In the genomic region with DNA sequence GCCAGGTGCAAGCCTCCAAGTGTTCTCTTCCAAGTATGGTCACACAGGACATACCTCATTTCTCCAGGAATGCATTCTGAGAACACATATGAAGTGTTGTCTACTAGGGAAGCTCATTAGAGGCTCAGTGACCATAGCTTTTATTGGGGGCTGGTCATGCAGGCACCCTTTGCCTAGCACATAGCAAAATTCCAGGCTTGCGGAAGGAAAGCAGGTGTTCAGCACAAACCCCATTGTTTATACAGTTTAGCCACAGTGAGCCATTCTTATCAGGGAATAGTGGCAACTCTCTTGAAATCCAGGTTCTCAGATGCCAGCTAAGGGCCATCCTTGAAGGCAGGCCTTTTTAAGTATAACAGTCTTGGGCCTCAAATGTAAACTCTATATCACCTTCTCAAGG, we compare ENCODE assay signal across 25 cellular contexts.
DNase-seq lines count a peak whose midpoint lies in the region; TF ChIP-seq lines count a peak whose summit lies in the region.
"Had no signal": no experiment of that assay in that cellular context is flagged by ENCODE, and none has a peak within 500 bp of the region (broad histone marks: within the 10 kb centered on the region; RNA-seq: fewer than 3 reads in every experiment).

No MANE protein-coding gene starts in this region.

- H3K4me3 ChIP-seq in cardiac muscle cell (no peak overlapping the region), thyroid gland (replicated peaks in 1 of 3) (no peak overlapping the region), spleen (no peak overlapping the region)
- H3K4me3 ChIP-seq: esophagus muscularis mucosa, hepatocyte, skin epidermis had no signal

- H3K27ac Mint-ChIP-seq in activated naive CD8-positive, alpha-beta T cell treated with anti-CD3 and anti-CD28 coated beads for 36 hours = peak overlapping the region; percentile 25
- H3K27ac Mint-ChIP-seq: activated B cell treated with CpG ODN at 0.5 μM for 24 hours; activated T-helper 17 cell treated with anti-CD3 and anti-CD28 coated beads, Interleukin-2, amount 50 U/mL, for 72 hours had no signal

- no peaks in the 10 kb centered on the region for H3K27me3 Mint-ChIP-seq in activated naive CD8-positive, alpha-beta T cell treated with anti-CD3 and anti-CD28 coated beads for 36 hours
- H3K27me3 Mint-ChIP-seq: activated B cell treated with CpG ODN at 0.5 μM for 24 hours; activated T-helper 17 cell treated with anti-CD3 and anti-CD28 coated beads, Interleukin-2, amount 50 U/mL, for 72 hours; brain; effector memory CD8-positive, alpha-beta T cell had no signal

- H3K4me1 Mint-ChIP-seq in activated naive CD8-positive, alpha-beta T cell treated with anti-CD3 and anti-CD28 coated beads for 36 hours = peaks cover 14% of the 10 kb centered on the region
- H3K4me1 Mint-ChIP-seq: activated T-helper 17 cell treated with anti-CD3 and anti-CD28 coated beads, Interleukin-2, amount 50 U/mL, for 72 hours had no signal

- H3K9me3 ChIP-seq in cardiac muscle cell (ENCODE audit: low read depth) (no peaks in the 10 kb centered on the region), thyroid gland (no peaks in the 10 kb centered on the region), spleen (no peaks in the 10 kb centered on the region)
- H3K9me3 ChIP-seq: esophagus muscularis mucosa had no signal

- H3K27ac ChIP-seq in cardiac muscle cell (peak overlapping the region; percentile 80), thyroid gland (peak overlapping the region; percentile 75 to 95 (median 92)), spleen (no peak overlapping the region)
- H3K27ac ChIP-seq: esophagus muscularis mucosa, hepatocyte, skin epidermis had no signal

- H3K27me3 ChIP-seq in cardiac muscle cell (no peaks in the 10 kb centered on the region), thyroid gland (no peaks in the 10 kb centered on the region), spleen (replicated peaks in 1 of 7) (no peaks in the 10 kb centered on the region)
- H3K27me3 ChIP-seq: esophagus muscularis mucosa, hepatocyte had no signal

- H3K36me3 ChIP-seq in cardiac muscle cell (no peaks in the 10 kb centered on the region), thyroid gland (no peaks in the 10 kb centered on the region), spleen (peaks cover 0 to 53% (median 5%) of the 10 kb centered on the region in 6 donors)

- peaks cover 9% of the 10 kb centered on the region for H3K36me3 Mint-ChIP-seq in activated naive CD8-positive, alpha-beta T cell treated with anti-CD3 and anti-CD28 coated beads for 36 hours
- H3K36me3 Mint-ChIP-seq: immature natural killer cell had no signal

- intact Hi-C loops in cardiac septum (cut with DNase I) = no loop called here
- intact Hi-C loops in thyroid gland (cut with DNase I) = no loop called here
- intact Hi-C loops in spleen (cut with DNase I; ENCODE audit: low total_unique reads) = no loop called here

- TF ChIP-seq CTCF in cardiac muscle cell (IDR thresholded peaks at IDR 0.05; ENCODE audit: low read depth, low read length) = no peak
- TF ChIP-seq CTCF in thyroid gland (IDR thresholded peaks at IDR 0.05) = no peak
- TF ChIP-seq CTCF in spleen (IDR thresholded peaks at IDR 0.05 in 8 of 11, conservative IDR thresholded peaks at IDR 0.05 in 3 of 11) = no peak

- DNase-seq in cardiac muscle cell (ENCODE audit: low read depth in 1 of 2, low spot score in 1 of 2) = peak in 1 of 2 donors; percentile 11
- no peak for DNase-seq in cardiac septum (ENCODE audit: low spot score)
- DNase-seq in activated naive CD8-positive, alpha-beta T cell treated with anti-CD3 and anti-CD28 coated beads for 36 hours = no peak
- peak; percentile 17 for DNase-seq in myocyte (ENCODE audit: low read depth)
- peak; percentile 63 to 67 for DNase-seq in thyroid gland
- DNase-seq in G401 (ENCODE audit: low spot score) = no peak
- no peak for DNase-seq in T-helper 1 cell
- DNase-seq in spleen = no peak
- DNase-seq: activated B cell treated with CpG ODN at 0.5 μM for 24 hours; activated CD4-positive, alpha-beta T cell treated with anti-CD3 and anti-CD28 coated beads, Interleukin-2, amount 50 U/mL, for 4 hours; activated CD8-positive, alpha-beta memory T cell treated with anti-CD3 and anti-CD28 coated beads, Interleukin-2, amount 50 U/mL, for 48 hours; effector memory CD8-positive, alpha-beta T cell; foreskin melanocyte; immature natural killer cell; NCI-H1092; NCI-H187 treated with DMSO at 0.1 percent for 48 hours; NCI-H446; NCI-H82; stimulated activated CD4-positive, alpha-beta T cell treated with anti-CD3 and anti-CD28 coated beads, Interleukin-1b, Interleukin-23, amount 100 ng/mL, for 48 hours; T1000 had no signal

- no peak overlapping the region for H3K4me3 Mint-ChIP-seq in activated naive CD8-positive, alpha-beta T cell treated with anti-CD3 and anti-CD28 coated beads for 36 hours
- H3K4me3 Mint-ChIP-seq: activated B cell treated with CpG ODN at 0.5 μM for 24 hours; activated T-helper 17 cell treated with anti-CD3 and anti-CD28 coated beads, Interleukin-2, amount 50 U/mL, for 72 hours; brain; effector memory CD8-positive, alpha-beta T cell; immature natural killer cell had no signal

- in situ Hi-C loops in G401 (cut with HindIII; ENCODE audit: low sequenced_read_pairs) = no loop called here

- H3K4me1 ChIP-seq in cardiac muscle cell (ENCODE audit: low read depth) (peaks cover 22% of the 10 kb centered on the region), thyroid gland (peaks cover 11 to 27% of the 10 kb centered on the region in 2 donors), spleen (peaks cover 0 to 8% (median 3%) of the 10 kb centered on the region in 6 donors)

- H3K9me3 Mint-ChIP-seq in activated naive CD8-positive, alpha-beta T cell treated with anti-CD3 and anti-CD28 coated beads for 36 hours = no peaks in the 10 kb centered on the region
- H3K9me3 Mint-ChIP-seq: activated B cell treated with CpG ODN at 0.5 μM for 24 hours; activated T-helper 17 cell treated with anti-CD3 and anti-CD28 coated beads, Interleukin-2, amount 50 U/mL, for 72 hours; effector memory CD8-positive, alpha-beta T cell; immature natural killer cell had no signal

- 71% methylated on average over 1 of the region's 1 CpG; no CpG with 5 or more reads in 1 of the 2 donors for WGBS in thyroid gland, 2 donors
- 93 to 95% (median 94%) methylated on average over 1 of the region's 1 CpG; no CpG with 5 or more reads in 1 of the 5 donors for WGBS in spleen, 5 donors

- peak in 1 of 2 donors; percentile 12 for TF ChIP-seq POLR2A in thyroid gland (IDR thresholded peaks at IDR 0.05)
- TF ChIP-seq POLR2A in spleen (IDR thresholded peaks at IDR 0.05) = no peak

Comparison
In these comparisons a context has a peak if more than half of its experiments do, and no peak if none do; other contexts are left out.
1. DNase-seq: peak in myocyte (single experiment) and thyroid gland (2 of 2); none in cardiac septum (single experiment), activated naive CD8-positive, alpha-beta T cell treated with anti-CD3 and anti-CD28 coated beads for 36 hours (single experiment), G401 (single experiment), T-helper 1 cell (0 of 5) and spleen (single experiment).
2. H3K27ac ChIP-seq: peak in cardiac muscle cell (single experiment) and thyroid gland (3 of 3); none in spleen (0 of 8).